Comparison of ENCODE assay signal across 10 cellular contexts in genomic region chr16:85652431-85653221, GRCh38. TPM values are rescaled to one million over a fixed set of nuclear protein-coding genes. Genes with fewer than 3 reads are reported as not detected.
DNase-seq lines count a peak whose midpoint lies in the region; ATAC-seq, FAIRE-seq and TF ChIP-seq lines count a peak whose summit lies in the region.
"Had no signal": no experiment of that assay in that cellular context is flagged by ENCODE, and none has a peak within 500 bp of the region (broad histone marks: within the 10 kb centered on the region; RNA-seq: fewer than 3 reads in every experiment).

No MANE protein-coding gene starts in this region.

- intact Hi-C loops in colonic mucosa (cut with DNase I), result no loop called here

- H3K27ac ChIP-seq in colonic mucosa (peak overlapping the region; percentile 41), mesodermal cell (ENCODE audit: low read depth, low read length, severe bottlenecking) (peak overlapping the region; percentile 62)
- H3K27ac ChIP-seq: SJSA1 had no signal

- no peaks in the 10 kb centered on the region for H3K27me3 ChIP-seq in colonic mucosa
- H3K27me3 ChIP-seq: SJSA1 had no signal

- H3K36me3 ChIP-seq in colonic mucosa (peaks cover 15% of the 10 kb centered on the region), mesodermal cell (ENCODE audit: control insufficient read depth, insufficient read depth, low read length) (peaks cover 37% of the 10 kb centered on the region)

- H3K9ac ChIP-seq in colonic mucosa (ENCODE audit: low read depth in 2 of 2, low read length in 2 of 2), result no peak overlapping the region

- no peaks in the 10 kb centered on the region for H3K9me3 ChIP-seq in colonic mucosa
- H3K9me3 ChIP-seq in mesodermal cell (ENCODE audit: control insufficient read depth, low read length), result no peaks in the 10 kb centered on the region
- H3K9me3 ChIP-seq: SJSA1 had no signal

- FAIRE-seq in GM19239 (lab: Jason Lieb, UNC), result no peak
- FAIRE-seq: G401.6 had no signal

- H3K4me3 ChIP-seq in colonic mucosa, result no peak overlapping the region
- no peak overlapping the region for H3K4me3 ChIP-seq in mesodermal cell (ENCODE audit: extremely low read depth, insufficient read depth, low read length, poor library complexity, severe bottlenecking)
- H3K4me3 ChIP-seq: SJSA1 had no signal

- 81 to 84% methylated on average over 26 to 28 of the region's 35 CpGs for WGBS in mesodermal cell (ENCODE audit: insufficient coverage in 2 of 2), 2 experiments

- H3K4me1 ChIP-seq in colonic mucosa, result peaks cover 6% of the 10 kb centered on the region
- peaks cover 6% of the 10 kb centered on the region for H3K4me1 ChIP-seq in mesodermal cell (ENCODE audit: control insufficient read depth, insufficient read depth, low read length, poor library complexity, severe bottlenecking)
- H3K4me1 ChIP-seq: SJSA1 had no signal

- ATAC-seq in GM18870 (IDR thresholded peaks at IDR 0.05; ENCODE audit: unreplicated experiment), result no peak

- TF ChIP-seq CTCF in colonic mucosa (IDR thresholded peaks at IDR 0.05), result no peak

- DNase-seq in NOMO-1 treated with DMSO at 0.1 percent for 48 hours (lab: John Stamatoyannopoulos, UW; ENCODE audit: unreplicated experiment), result peak; percentile 32
- no peak for DNase-seq in NOMO-1 treated with dmso at 0.1 percent for 144 hours (lab: John Stamatoyannopoulos, UW; ENCODE audit: unreplicated experiment)
- peak; percentile 43 for DNase-seq in NCI-H774 (lab: John Stamatoyannopoulos, UW)
- DNase-seq in colonic mucosa, result peak; percentile 58
- DNase-seq in GM19239 (ENCODE audit: insufficient read length, low spot score), result no peak
- DNase-seq in 8988T, result no peak

RNA-seq across cellular contexts. Expression of gene GINS2, which starts 36.1 kb away (rescaled TPM):
- total RNA-seq in colonic mucosa, result 10 to 100 TPM in 1 of 2 donors, 1 to 10 TPM in 1; 6.1 to 39.9 TPM
- 13.0 TPM for polyA plus RNA-seq in mesodermal cell (2013, experiment 1 of 2)
- 12.2 TPM for polyA plus RNA-seq in mesodermal cell (2013, experiment 2 of 2)

RNA-seq across cellular contexts. Expression of gene GSE1, which starts 39.5 kb away (rescaled TPM):
- total RNA-seq in colonic mucosa, result 100 to 1,000 TPM in 1 of 2 donors, 10 to 100 TPM in 1; 79.2 to 103 TPM
- 39.8 TPM for polyA plus RNA-seq in mesodermal cell (2013, experiment 1 of 2)
- polyA plus RNA-seq in mesodermal cell (2013, experiment 2 of 2), result 36.2 TPM

Comparison
In these comparisons a context has a peak if more than half of its experiments do, and no peak if none do; other contexts are left out.
1. DNase-seq: peak in NOMO-1 treated with DMSO at 0.1 percent for 48 hours (single experiment), NCI-H774 (single experiment) and colonic mucosa (single experiment); none in NOMO-1 treated with dmso at 0.1 percent for 144 hours (single experiment), GM19239 (single experiment) and 8988T (single experiment).